Comparison of ENCODE assay signal across 14 cellular contexts in genomic region chr22:35315141-35315854, GRCh38. TPM values are rescaled to one million over a fixed set of nuclear protein-coding genes. Genes with fewer than 3 reads are reported as not detected.
DNase-seq lines count a peak whose midpoint lies in the region; ATAC-seq and TF ChIP-seq lines count a peak whose summit lies in the region.
"Had no signal": no experiment of that assay in that cellular context is flagged by ENCODE, and none has a peak within 500 bp of the region (broad histone marks: within the 10 kb centered on the region; RNA-seq: fewer than 3 reads in every experiment).

No MANE protein-coding gene starts in this region.

- TF ChIP-seq CTCF in heart left ventricle (IDR thresholded peaks at IDR 0.05) (no peak), OCI-LY7 (conservative IDR thresholded peaks at IDR 0.05; ENCODE audit: low read length) (no peak)

- H3K9me3 ChIP-seq in heart left ventricle (no peaks in the 10 kb centered on the region), OCI-LY7 (ENCODE audit: low read length) (no peaks in the 10 kb centered on the region)

- WGBS in heart left ventricle, 4 donors = 58 to 73% (median 62%) methylated on average over 11 to 12 of the region's 12 CpGs

- peak overlapping the region; percentile 49 to 94 (median 88) for H3K27ac ChIP-seq in heart left ventricle
- H3K27ac ChIP-seq in skin epidermis = peak overlapping the region in 19 of 21 experiments; percentile 9 to 89 (median 74)
- no peak overlapping the region for H3K27ac ChIP-seq in OCI-LY7 (ENCODE audit: low read depth, low read length, poor library complexity, severe bottlenecking)

- no peaks in the 10 kb centered on the region for H4K20me1 ChIP-seq in OCI-LY7 (ENCODE audit: insufficient read depth, low read length)

- H3K4me3 ChIP-seq in heart left ventricle = no peak overlapping the region
- no peak overlapping the region for H3K4me3 ChIP-seq in skin epidermis
- no peak overlapping the region for H3K4me3 ChIP-seq in OCI-LY7 (ENCODE audit: low read depth, low read length, poor library complexity, severe bottlenecking)

- H3K27me3 Mint-ChIP-seq in activated T-helper 17 cell treated with anti-CD3 and anti-CD28 coated beads, Interleukin-2, amount 50 U/mL, for 72 hours = no peaks in the 10 kb centered on the region
- H3K27me3 Mint-ChIP-seq: activated CD8-positive, alpha-beta T cell treated with anti-CD3 and anti-CD28 coated beads for 36 hours; activated naive CD8-positive, alpha-beta T cell treated with anti-CD3 and anti-CD28 coated beads, Interleukin-2, amount 50 U/mL, for 24 hours had no signal

- H3K79me2 ChIP-seq in OCI-LY7 (ENCODE audit: insufficient read depth, low read depth, low read length) = no peaks in the 10 kb centered on the region

- no peak for TF ChIP-seq POLR2A in heart left ventricle (IDR thresholded peaks at IDR 0.05)

- H3K9me3 Mint-ChIP-seq in activated T-helper 17 cell treated with anti-CD3 and anti-CD28 coated beads, Interleukin-2, amount 50 U/mL, for 72 hours = no peaks in the 10 kb centered on the region
- H3K9me3 Mint-ChIP-seq: activated CD8-positive, alpha-beta T cell treated with anti-CD3 and anti-CD28 coated beads for 36 hours; activated naive CD8-positive, alpha-beta T cell treated with anti-CD3 and anti-CD28 coated beads, Interleukin-2, amount 50 U/mL, for 24 hours had no signal

- no peaks in the 10 kb centered on the region for H3K9me2 ChIP-seq in OCI-LY7 (ENCODE audit: insufficient read depth, low read length)

- in situ Hi-C loops in G401 (cut with HindIII; ENCODE audit: low sequenced_read_pairs) = no loop called here

- H3K36me3 ChIP-seq in heart left ventricle = peaks cover 0 to 38% (median 30%) of the 10 kb centered on the region in 9 donors
- no peaks in the 10 kb centered on the region; the same call in 1 of the 2 replicates for H3K36me3 ChIP-seq in OCI-LY7 (ENCODE audit: insufficient read depth, low read length)

- POLR2A ChIA-PET in OCI-LY7 (lab: Charles Lee) = no interaction called here

- peaks cover 22% of the 10 kb centered on the region for H3K36me3 Mint-ChIP-seq in activated T-helper 17 cell treated with anti-CD3 and anti-CD28 coated beads, Interleukin-2, amount 50 U/mL, for 72 hours (ENCODE audit: low read depth)

- CTCF ChIA-PET in OCI-LY7 (lab: Charles Lee; ENCODE audit: unreplicated experiment) = no interaction called here

- H3K27ac Mint-ChIP-seq in activated T-helper 17 cell treated with anti-CD3 and anti-CD28 coated beads, Interleukin-2, amount 50 U/mL, for 72 hours = peak overlapping the region; percentile 89
- H3K27ac Mint-ChIP-seq: activated CD8-positive, alpha-beta T cell treated with anti-CD3 and anti-CD28 coated beads for 36 hours; activated naive CD8-positive, alpha-beta T cell treated with anti-CD3 and anti-CD28 coated beads, Interleukin-2, amount 50 U/mL, for 24 hours had no signal

- H3K4me1 Mint-ChIP-seq in activated T-helper 17 cell treated with anti-CD3 and anti-CD28 coated beads, Interleukin-2, amount 50 U/mL, for 72 hours = peaks cover 36% of the 10 kb centered on the region

- H3K27me3 ChIP-seq in heart left ventricle = no peaks in the 10 kb centered on the region

- ATAC-seq in activated T-helper 17 cell treated with anti-CD3 and anti-CD28 coated beads, Interleukin-2, amount 50 U/mL, for 72 hours (replicated peaks) = no peak
- ATAC-seq in heart left ventricle = peak in 3 of 4 donors; percentile 20 to 23 (median 21)
- ATAC-seq: activated CD8-positive, alpha-beta T cell treated with anti-CD3 and anti-CD28 coated beads for 36 hours; activated naive CD8-positive, alpha-beta T cell treated with anti-CD3 and anti-CD28 coated beads, Interleukin-2, amount 50 U/mL, for 24 hours had no signal

- no peak overlapping the region; the same call in 1 of the 2 replicates for H3K4me2 ChIP-seq in OCI-LY7 (ENCODE audit: low read length)

- peaks cover 0 to 66% (median 55%) of the 10 kb centered on the region in 12 donors for H3K4me1 ChIP-seq in heart left ventricle
- peaks cover 12% of the 10 kb centered on the region for H3K4me1 ChIP-seq in OCI-LY7 (ENCODE audit: insufficient read depth, low read length, poor library complexity, severe bottlenecking)

- DNase-seq in G401 (ENCODE audit: low spot score) = peak; percentile 27
- DNase-seq in heart left ventricle = peak in 3 of 5 donors; percentile 45 to 61 (median 52)
- no peak for DNase-seq in OCI-LY7 (ENCODE audit: low spot score)
- DNase-seq in GDM1 (lab: John Stamatoyannopoulos, UW) = no peak
- DNase-seq in NCI-H1417 treated with DMSO at 0.1 percent for 48 hours (lab: John Stamatoyannopoulos, UW) = no peak
- DNase-seq: activated CD8-positive, alpha-beta T cell treated with anti-CD3 and anti-CD28 coated beads for 36 hours; activated naive CD8-positive, alpha-beta T cell treated with anti-CD3 and anti-CD28 coated beads, Interleukin-2, amount 50 U/mL, for 24 hours; effector CD8-positive, alpha-beta T cell; mesenchymal stem cell; NCI-H2171; OCI-M1; T-helper 1 cell had no signal

- H3K4me3 Mint-ChIP-seq in activated T-helper 17 cell treated with anti-CD3 and anti-CD28 coated beads, Interleukin-2, amount 50 U/mL, for 72 hours = no peak overlapping the region
- H3K4me3 Mint-ChIP-seq: activated CD8-positive, alpha-beta T cell treated with anti-CD3 and anti-CD28 coated beads for 36 hours; activated naive CD8-positive, alpha-beta T cell treated with anti-CD3 and anti-CD28 coated beads, Interleukin-2, amount 50 U/mL, for 24 hours had no signal

- H2AFZ ChIP-seq in OCI-LY7 (ENCODE audit: low read length) = no peak overlapping the region

- no TSS peak for BruUV-seq in OCI-LY7 (replicated peaks; lab: Mats Ljungman, UMichigan)

- intact Hi-C loops in heart left ventricle (cut with DNase I) = no loop called here
- intact Hi-C loops in OCI-LY7 (cut with micrococcal nuclease; ENCODE audit: unreplicated experiment) = no loop called here

RNA-seq across cellular contexts. Expression of gene TOM1, which starts 15.6 kb away (rescaled TPM):
- 43.7 and 47.5 TPM in 2 replicates for total RNA-seq in G401 (2014; rRNA removed; shearing (Covaris generic))
- total RNA-seq in activated T-helper 17 cell treated with anti-CD3 and anti-CD28 coated beads, Interleukin-2, amount 50 U/mL, for 72 hours = 10 to 100 TPM; 21.5 to 60.0 TPM
- 100 to 1,000 TPM in 2 of 9 donors, 10 to 100 TPM in 7; 46.8 to 362 (median 56.8) TPM for total RNA-seq in heart left ventricle
- polyA plus RNA-seq in heart left ventricle = 10 to 100 TPM; 48.6 to 80.6 TPM
- total RNA-seq in OCI-LY7 (2014; rRNA removed; shearing (Covaris generic)) = 14.6 and 22.7 TPM in 2 replicates
- total RNA-seq in OCI-LY7 (2022) = 24.4 and 30.6 TPM in 2 replicates

RNA-seq across cellular contexts. Expression of gene HMGXB4, which starts 58.0 kb away (rescaled TPM):
- 22.5 and 30.2 TPM in 2 replicates for total RNA-seq in G401 (2014; rRNA removed; shearing (Covaris generic))
- 10 to 100 TPM; 35.3 to 36.9 TPM for total RNA-seq in activated T-helper 17 cell treated with anti-CD3 and anti-CD28 coated beads, Interleukin-2, amount 50 U/mL, for 72 hours
- total RNA-seq in heart left ventricle (10 to 100 TPM in 4 of 9 donors, 1 to 10 TPM in 5; 6.3 to 14.2 (median 9.7) TPM), OCI-LY7 (2022) (46.9 and 50.2 TPM in 2 replicates)
- 1 to 10 TPM; 5.6 to 7.9 TPM for polyA plus RNA-seq in heart left ventricle
- 25.0 and 25.2 TPM in 2 replicates for total RNA-seq in OCI-LY7 (2014; rRNA removed; shearing (Covaris generic))

Comparison
In these comparisons a context has a peak if more than half of its experiments do, and no peak if none do; other contexts are left out.
1. DNase-seq: peak in G401 (single experiment) and heart left ventricle (3 of 5); none in OCI-LY7 (single experiment), GDM1 (single experiment) and NCI-H1417 treated with DMSO at 0.1 percent for 48 hours (single experiment).